Comparison of ENCODE assay signal across 26 cellular contexts in the genomic region with DNA sequence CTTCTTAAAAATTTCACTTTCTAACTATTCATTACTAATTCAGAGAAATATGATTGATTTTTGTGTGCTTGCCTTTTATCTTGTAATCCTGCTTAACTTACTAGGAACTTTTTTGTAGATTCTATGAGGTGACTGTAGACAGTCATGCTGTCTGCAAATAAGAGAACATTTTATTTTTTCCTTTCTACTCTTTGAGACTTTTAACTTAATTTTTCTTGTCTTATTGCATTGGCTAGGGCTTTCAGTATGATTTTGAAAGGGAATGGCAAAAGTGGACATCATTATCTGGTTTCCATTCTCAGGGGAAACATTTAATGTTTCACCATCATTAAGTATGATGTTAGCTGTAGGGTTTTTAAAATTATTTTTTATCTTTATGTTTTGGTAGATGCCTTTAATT. TPM values are rescaled to one million over a fixed set of nuclear protein-coding genes. Genes with fewer than 3 reads are reported as not detected.
DNase-seq lines count a peak whose midpoint lies in the region; ATAC-seq, FAIRE-seq and TF ChIP-seq lines count a peak whose summit lies in the region.
"Had no signal": no experiment of that assay in that cellular context is flagged by ENCODE, and none has a peak within 500 bp of the region (broad histone marks: within the 10 kb centered on the region; RNA-seq: fewer than 3 reads in every experiment).

No MANE protein-coding gene starts in this region.

- DNase-seq in HepG2 (ENCODE audit: low spot score) (no peak), right lobe of liver (no peak), RCC 7860 (ENCODE audit: low spot score) (no peak), mesendoderm (no peak), NCI-H128 (lab: John Stamatoyannopoulos, UW; ENCODE audit: unreplicated experiment) (no peak), NCI-H82 (lab: John Stamatoyannopoulos, UW) (no peak)
- DNase-seq: ACHN; BE2C; C1 segment of cervical spinal cord; CD4-positive, alpha-beta memory T cell; CD4-positive, CD25-positive, alpha-beta regulatory T cell; CD8-positive, alpha-beta memory T cell; COR-L47; DMS 273 treated with DMSO at 0.1 percent for 48 hours; DMS153; DMS53; DMS79; DND-41; EL; GDM1 had no signal

- intact Hi-C loops in HepG2 (cut with micrococcal nuclease; ENCODE audit: unreplicated experiment) (no loop called here), right lobe of liver (cut with DNase I) (no loop called here)

- H4K8ac ChIP-seq in mesendoderm (ENCODE audit: low read depth, low read length) = no peak overlapping the region

- no peak for TF ChIP-seq RAD21 in HepG2 (CRISPR knock-in tag; IDR thresholded peaks at IDR 0.05)

- no peaks in the 10 kb centered on the region for H3K27me3 ChIP-seq in HepG2 (ENCODE audit: control insufficient read depth in 1 of 2, insufficient read depth in 2 of 2, low read length in 2 of 2)
- no peaks in the 10 kb centered on the region for H3K27me3 ChIP-seq in right lobe of liver
- no peaks in the 10 kb centered on the region for H3K27me3 ChIP-seq in mesendoderm (ENCODE audit: insufficient read depth, low read length, poor library complexity)
- H3K27me3 ChIP-seq: BE2C, BLaER1 had no signal

- no peak overlapping the region for H4K5ac ChIP-seq in mesendoderm (ENCODE audit: low read length)

- H2BK15ac ChIP-seq in mesendoderm (replicated peaks; ENCODE audit: low read depth) = no peak overlapping the region

- TF ChIP-seq POLR2A in HepG2 (IDR thresholded peaks at IDR 0.05; ENCODE audit: insufficient read depth in 1 of 2, low read depth in 2 of 2, low read length in 2 of 2) = no peak
- TF ChIP-seq POLR2A in right lobe of liver (IDR thresholded peaks at IDR 0.05) = no peak

- no peak overlapping the region for H3K4me2 ChIP-seq in HepG2 (ENCODE audit: low read depth, low read length)
- no peak overlapping the region for H3K4me2 ChIP-seq in mesendoderm (ENCODE audit: low read length)
- H3K4me2 ChIP-seq: BLaER1 had no signal

- H3K9me3 ChIP-seq in HepG2 (ENCODE audit: low read length) (peaks cover 18% of the 10 kb centered on the region), right lobe of liver (peaks cover 0 to 9% (median 0%) of the 10 kb centered on the region in 4 donors)
- H3K9me3 ChIP-seq: BE2C had no signal

- no peak for TF ChIP-seq EP300 in HepG2 (IDR thresholded peaks at IDR 0.05; ENCODE audit: low read depth in 2 of 2, low read length in 2 of 2)
- TF ChIP-seq EP300 in HepG2 (CRISPR knock-in tag; IDR thresholded peaks at IDR 0.05; ENCODE audit: borderline replicate concordance) = no peak

- H3K4me3 ChIP-seq in HepG2 (replicated peaks in 1 of 3; ENCODE audit: insufficient read depth in 1 of 3, low read depth in 2 of 3, low read length in 3 of 3) (no peak overlapping the region), right lobe of liver (no peak overlapping the region), mesendoderm (ENCODE audit: low read length) (no peak overlapping the region)
- H3K4me3 ChIP-seq: BLaER1, GM12878 had no signal

- no peak overlapping the region for H2AFZ ChIP-seq in HepG2 (ENCODE audit: low read length)

- H3K9ac ChIP-seq in HepG2 (ENCODE audit: insufficient read depth, low read depth, low read length) (no peak overlapping the region), mesendoderm (ENCODE audit: low read length) (no peak overlapping the region)
- H3K9ac ChIP-seq: BLaER1 had no signal

- no peak overlapping the region for H3K56ac ChIP-seq in mesendoderm (ENCODE audit: low read length)

- H2BK5ac ChIP-seq in mesendoderm (ENCODE audit: low read length) = no peak overlapping the region

- in situ Hi-C loops in HepG2 (cut with HindIII; ENCODE audit: extremely low pct_ligation_motif_present, low pct_unique_long_range_greater_than_20kb) = loop anchor here (25.0 kb wide), 1 partner anchor 514 kb away; no protein-coding TSS in a partner anchor

- H3K4ac ChIP-seq in mesendoderm (ENCODE audit: low read depth, low read length) = no peak overlapping the region

- peaks cover 6% of the 10 kb centered on the region; the same call in 1 of the 2 replicates for H4K20me1 ChIP-seq in HepG2 (ENCODE audit: insufficient read depth, low read length)
- H4K20me1 ChIP-seq: BLaER1 had no signal

- CTCF ChIA-PET in HepG2 (lab: Yijun Ruan, JAX; ENCODE audit: low intra/inter-chr PET ratio, low total read pairs) = no interaction called here

- H3K79me2 ChIP-seq in HepG2 (ENCODE audit: insufficient read depth, low read length) (peaks cover 25% of the 10 kb centered on the region), mesendoderm (ENCODE audit: control insufficient read depth, insufficient read depth, low read length) (no peaks in the 10 kb centered on the region)

- ATAC-seq in HepG2 = no peak
- no peak for ATAC-seq in right lobe of liver
- ATAC-seq: GM12878 had no signal

- TF ChIP-seq CTCF in HepG2 (CRISPR knock-in tag; IDR thresholded peaks at IDR 0.05) = no peak
- TF ChIP-seq CTCF in right lobe of liver (IDR thresholded peaks at IDR 0.05) = no peak

- H3K27ac ChIP-seq in HepG2 (ENCODE audit: extremely low read length, insufficient read depth, low read length) (no peak overlapping the region), right lobe of liver (no peak overlapping the region), mesendoderm (ENCODE audit: low read depth, low read length) (no peak overlapping the region)
- H3K27ac ChIP-seq: 22Rv1, BLaER1 had no signal

- no TSS peak for BruUV-seq in HepG2 (replicated peaks; lab: Mats Ljungman, UMichigan)

- no peak overlapping the region for H2AK5ac ChIP-seq in mesendoderm (ENCODE audit: low read length)

- POLR2A ChIA-PET in HepG2 (lab: Yijun Ruan, JAX) = interaction anchor here (0.6 kb wide), 1 partner anchor 18 kb away, joined by 3 read pairs; no protein-coding TSS in a partner anchor

- H3K18ac ChIP-seq in mesendoderm (ENCODE audit: low read length) = no peak overlapping the region

- no peaks in the 10 kb centered on the region for H3K4me1 ChIP-seq in HepG2 (ENCODE audit: insufficient read depth, low read length)
- H3K4me1 ChIP-seq in right lobe of liver = no peaks in the 10 kb centered on the region
- H3K4me1 ChIP-seq in mesendoderm (ENCODE audit: control insufficient read depth, low read depth, low read length) = no peaks in the 10 kb centered on the region
- H3K4me1 ChIP-seq: BE2C, BLaER1 had no signal

- FAIRE-seq in HepG2 (lab: Jason Lieb, UNC) = no peak
- peak; percentile 41 for FAIRE-seq in RCC 7860 (lab: Jason Lieb, UNC)
- FAIRE-seq in islet of Langerhans (lab: Jason Lieb, UNC) = peak; percentile 33
- FAIRE-seq: GM12878, GM12892, GM18507 had no signal

- H3K79me1 ChIP-seq in mesendoderm (ENCODE audit: low read length) = no peaks in the 10 kb centered on the region

- H3K36me3 ChIP-seq in HepG2 (replicated peaks in 1 of 2; ENCODE audit: control insufficient read depth in 1 of 2, insufficient read depth in 2 of 2, low read length in 2 of 2) = no peaks in the 10 kb centered on the region
- H3K36me3 ChIP-seq in right lobe of liver = no peaks in the 10 kb centered on the region
- no peaks in the 10 kb centered on the region for H3K36me3 ChIP-seq in mesendoderm (ENCODE audit: control insufficient read depth, insufficient read depth, low read length)
- H3K36me3 ChIP-seq: BE2C, BLaER1 had no signal

- H2BK120ac ChIP-seq in mesendoderm (ENCODE audit: low read depth, low read length) = no peak overlapping the region

- H3K23ac ChIP-seq in mesendoderm (ENCODE audit: low read length) = no peak overlapping the region

TF ChIP-seq in HepG2, 621 proteins besides CTCF, POLR2A, EP300 and RAD21:
- TF ChIP-seq, protein P1, sequence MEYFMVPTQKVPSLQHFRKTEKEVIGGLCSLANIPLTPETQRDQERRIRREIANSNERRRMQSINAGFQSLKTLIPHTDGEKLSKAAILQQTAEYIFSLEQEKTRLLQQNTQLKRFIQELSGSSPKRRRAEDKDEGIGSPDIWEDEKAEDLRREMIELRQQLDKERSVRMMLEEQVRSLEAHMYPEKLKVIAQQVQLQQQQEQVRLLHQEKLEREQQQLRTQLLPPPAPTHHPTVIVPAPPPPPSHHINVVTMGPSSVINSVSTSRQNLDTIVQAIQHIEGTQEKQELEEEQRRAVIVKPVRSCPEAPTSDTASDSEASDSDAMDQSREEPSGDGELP (IDR thresholded peaks at IDR 0.05; ENCODE audit: borderline replicate concordance, low read depth) = no peak
- peak; percentile 42; the same call in 1 of the 2 replicates for TF ChIP-seq CHD4 (IDR thresholded peaks at IDR 0.05; ENCODE audit: borderline replicate concordance, low read length)

RNA-seq across cellular contexts. Expression of a gene that starts 23.6 kb away (rescaled TPM):
- total RNA-seq in HepG2 (2016; rRNA removed; fragmentation: Illumina TruSeq; extraction: Trizol) (6.2 and 7.2 TPM in 2 replicates), right lobe of liver (1 to 10 TPM; 3.8 to 5.2 (median 4.9) TPM)
- 3.8 TPM in 2 replicates for total RNA-seq in HepG2 (2016; cell fraction: cytosol; rRNA removed; fragmentation: Illumina TruSeq; extraction: Trizol; ENCODE audit: low read depth)
- 6.6 and 7.8 TPM in 2 replicates for total RNA-seq in HepG2 (2016; cell fraction: insoluble cytoplasmic fraction; rRNA removed; fragmentation: Illumina TruSeq; extraction: Trizol)
- 3.5 and 3.7 TPM in 2 replicates for total RNA-seq in HepG2 (2016; cell fraction: membrane; rRNA removed; fragmentation: Illumina TruSeq; extraction: Trizol)
- total RNA-seq in HepG2 (2016; cell fraction: nucleus; rRNA removed; fragmentation: Illumina TruSeq; extraction: Trizol) = 7.8 and 8.9 TPM in 2 replicates
- polyA plus RNA-seq in HepG2 (2011; rRNA removed) = 4.7 and 5.7 TPM in 2 replicates
- 1.6 and 2.7 TPM in 2 replicates for polyA plus RNA-seq in HepG2 (2011; cell fraction: cytosol; rRNA removed)
- polyA plus RNA-seq in HepG2 (2011; cell fraction: nucleus; rRNA removed) = 4.1 and 4.4 TPM in 2 replicates
- 4.1 and 5.6 TPM in 2 replicates for polyA plus RNA-seq in HepG2 (2012)
- polyA plus RNA-seq in HepG2 (2016; cell fraction: cytosol; fragmentation: Illumina TruSeq; extraction: Trizol; ENCODE audit: low read depth) = 0.58 and 0.60 TPM in 2 replicates
- 5.1 and 6.4 TPM in 2 replicates for polyA plus RNA-seq in HepG2 (2016; cell fraction: insoluble cytoplasmic fraction; fragmentation: Illumina TruSeq; extraction: Trizol; ENCODE audit: low read depth)
- 1.0 TPM in 2 replicates for polyA plus RNA-seq in HepG2 (2016; cell fraction: membrane; fragmentation: Illumina TruSeq; extraction: Trizol; ENCODE audit: low read depth)
- polyA plus RNA-seq in HepG2 (2016; cell fraction: nucleus; fragmentation: Illumina TruSeq; extraction: Trizol; ENCODE audit: insufficient read depth, low read depth) = 9.5 and 10.1 TPM in 2 replicates
- polyA minus RNA-seq in HepG2 (2011; rRNA and poly(A)+ RNA removed; ENCODE audit: low replicate concordance) = 2.9 and 3.1 TPM in 2 replicates
- polyA minus RNA-seq in HepG2 (2011; cell fraction: cytosol; rRNA and poly(A)+ RNA removed) = 3.6 and 4.5 TPM in 2 replicates
- polyA minus RNA-seq in HepG2 (2011; cell fraction: nucleus; rRNA and poly(A)+ RNA removed) = 9.8 and 10.6 TPM in 2 replicates
- polyA plus RNA-seq in mesendoderm (2013, experiment 1 of 2) = 2.5 TPM
- 2.0 TPM for polyA plus RNA-seq in mesendoderm (2013, experiment 2 of 2)
- total RNA-seq: CD4-positive, CD25-positive, alpha-beta regulatory T cell had no signal
- polyA plus RNA-seq: CD4-positive, alpha-beta memory T cell; CD4-positive, CD25-positive, alpha-beta regulatory T cell; CD8-positive, alpha-beta memory T cell had no signal
